14 cellular contexts compared by ENCODE assay signal in the genomic region with DNA sequence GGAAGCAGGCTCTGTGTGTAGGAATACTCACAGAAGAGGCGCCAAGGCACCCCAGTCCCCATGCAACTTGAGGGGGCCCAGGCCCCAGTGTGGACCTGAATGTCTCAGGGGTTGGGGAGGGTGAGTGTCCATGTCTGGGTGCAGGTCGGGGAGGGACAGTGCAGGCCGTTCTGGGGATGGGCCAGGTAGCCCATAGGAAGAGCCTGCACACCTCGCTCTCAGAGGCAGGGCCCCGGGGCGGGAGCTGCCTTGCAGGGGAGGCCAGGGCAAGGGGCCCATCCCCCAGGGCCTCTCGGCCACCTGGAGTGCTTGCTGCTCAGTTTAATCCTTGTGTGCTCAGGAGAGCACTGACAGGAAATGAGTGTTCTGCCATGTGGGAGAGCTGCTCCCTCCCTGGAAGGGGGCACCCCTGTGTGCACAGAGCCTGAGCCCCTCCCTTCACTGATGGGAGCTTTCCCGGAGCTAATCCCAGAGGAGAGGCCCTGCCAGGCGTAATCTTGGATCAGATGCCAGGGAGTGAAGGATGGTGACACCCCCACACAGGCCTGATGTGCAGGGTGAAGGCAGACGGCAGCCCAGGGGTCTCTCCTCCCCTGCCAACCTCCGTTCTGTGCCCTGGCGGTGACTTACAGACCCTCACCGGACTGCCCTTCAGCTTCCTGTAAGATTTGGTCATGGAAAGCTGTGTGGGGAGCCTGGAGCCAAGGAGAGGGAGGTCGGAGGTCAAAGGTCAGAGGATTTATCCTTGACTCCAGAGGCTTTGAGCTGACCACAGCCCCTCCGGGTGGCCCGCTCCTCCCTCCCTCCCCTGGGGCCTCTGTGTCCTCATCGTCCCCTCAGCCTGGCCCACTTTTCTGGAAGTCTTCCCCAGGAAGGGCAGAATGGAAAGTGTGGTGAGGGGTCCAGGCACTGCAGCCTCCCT. TPM values are rescaled to one million over a fixed set of nuclear protein-coding genes. Genes with fewer than 3 reads are reported as not detected.
DNase-seq lines count a peak whose midpoint lies in the region; ATAC-seq and TF ChIP-seq lines count a peak whose summit lies in the region.
"Had no signal": no experiment of that assay in that cellular context is flagged by ENCODE, and none has a peak within 500 bp of the region (broad histone marks: within the 10 kb centered on the region; RNA-seq: fewer than 3 reads in every experiment).

No MANE protein-coding gene starts in this region.

- WGBS in heart left ventricle, 4 donors, result 57 to 60% (median 59%) methylated on average over 10 to 17 of the region's 17 CpGs

- no peak overlapping the region for H3K4me3 ChIP-seq in heart left ventricle
- H3K4me3 ChIP-seq: adrenal gland, thyroid gland had no signal

- peaks cover 0 to 2% (median 0%) of the 10 kb centered on the region in 12 donors for H3K9me3 ChIP-seq in heart left ventricle
- H3K9me3 ChIP-seq: adrenal gland, thyroid gland had no signal

- peaks cover 0 to 9% (median 0%) of the 10 kb centered on the region in 12 donors for H3K4me1 ChIP-seq in heart left ventricle
- H3K4me1 ChIP-seq: adrenal gland, thyroid gland had no signal

- H3K27ac ChIP-seq in heart left ventricle, result no peak overlapping the region
- H3K27ac ChIP-seq: adrenal gland, thyroid gland had no signal

- peak in 1 of 4 donors; percentile 43 for ATAC-seq in heart left ventricle
- ATAC-seq in esophagus mucosa, result peak; percentile 24
- ATAC-seq in GM18873 (IDR thresholded peaks at IDR 0.05; ENCODE audit: low FRiP score, unreplicated experiment), result no peak
- ATAC-seq: left lobe of liver had no signal

- peaks cover 0 to 42% (median 10%) of the 10 kb centered on the region in 9 donors for H3K27me3 ChIP-seq in heart left ventricle
- H3K27me3 ChIP-seq: thyroid gland had no signal

- DNase-seq in heart left ventricle, result peak in 3 of 5 donors; percentile 7 to 48 (median 20)
- DNase-seq in cardiac septum (ENCODE audit: low spot score), result no peak
- DNase-seq in NCI-H524 treated with DMSO at 0.1 percent for 48 hours (lab: John Stamatoyannopoulos, UW), result peak; percentile 64
- DNase-seq in NCI-H446 (lab: John Stamatoyannopoulos, UW), result no peak
- DNase-seq in activated T-cell treated with anti-CD3 and anti-CD28 coated beads, Interleukin-2, amount 50 U/mL, for 48 hours, result no peak
- no peak for DNase-seq in GDM1 (lab: John Stamatoyannopoulos, UW)
- DNase-seq: adrenal gland, erythroblast, NCI-H2029, SW 1271, thyroid gland had no signal

- intact Hi-C loops in heart left ventricle (cut with DNase I) (no loop called here), cardiac septum (cut with DNase I) (no loop called here)

- TF ChIP-seq POLR2A in heart left ventricle (IDR thresholded peaks at IDR 0.05), result no peak

- no peaks in the 10 kb centered on the region for H3K36me3 ChIP-seq in heart left ventricle
- H3K36me3 ChIP-seq: adrenal gland, thyroid gland had no signal

- no peak for TF ChIP-seq CTCF in heart left ventricle (IDR thresholded peaks at IDR 0.05)

RNA-seq across cellular contexts. Expression of a gene that starts 24.4 kb away (rescaled TPM):
- total RNA-seq in heart left ventricle, result 10 to 100 TPM; 23.0 to 88.2 (median 45.4) TPM
- polyA plus RNA-seq in heart left ventricle, result 10 to 100 TPM; 35.4 to 40.0 TPM
- 60.4 TPM for total RNA-seq in cardiac septum
- 26.1 TPM for total RNA-seq in esophagus mucosa

Comparison
In these comparisons a context has a peak if more than half of its experiments do, and no peak if none do; other contexts are left out.
1. DNase-seq: peak in heart left ventricle (3 of 5) and NCI-H524 treated with DMSO at 0.1 percent for 48 hours (single experiment); none in cardiac septum (single experiment), NCI-H446 (0 of 2), activated T-cell treated with anti-CD3 and anti-CD28 coated beads, Interleukin-2, amount 50 U/mL, for 48 hours (0 of 2) and GDM1 (single experiment).